In the genomic region with DNA sequence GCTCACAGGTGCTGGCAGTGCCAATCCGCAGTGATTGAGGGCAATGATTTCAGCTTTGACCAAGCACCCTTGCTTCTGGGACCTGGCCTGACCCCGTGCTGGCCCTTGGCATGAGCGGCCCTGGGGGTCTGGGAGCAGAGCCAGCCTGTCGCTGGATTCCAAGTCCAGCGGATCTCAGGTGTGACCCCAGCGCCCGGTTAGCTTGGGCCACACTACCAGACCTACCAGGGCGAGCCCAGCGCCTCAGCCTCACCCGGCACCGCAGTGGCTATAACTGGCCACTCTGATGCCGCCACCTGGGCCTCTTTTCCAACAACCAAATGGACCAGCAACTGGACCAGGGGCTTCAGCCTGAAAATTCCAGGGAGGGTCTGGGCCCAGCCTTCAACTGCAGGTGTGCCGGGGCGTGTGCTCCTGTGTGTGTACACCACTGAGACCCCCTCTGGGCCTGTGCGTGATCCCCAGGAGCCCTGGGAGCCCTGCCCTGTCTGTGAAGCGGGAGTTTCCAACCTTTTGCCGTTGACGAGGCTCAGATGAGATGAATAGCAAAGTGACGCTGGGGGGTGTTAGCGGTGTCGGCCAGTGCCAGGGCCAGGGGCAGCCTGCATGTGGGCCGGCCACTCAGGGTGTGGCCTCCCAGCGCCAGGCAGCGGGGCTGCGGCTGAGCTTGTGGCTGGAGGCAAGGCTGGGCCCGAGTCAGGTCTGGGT, we compare ENCODE assay signal across 7 cellular contexts. TPM values are rescaled to one million over a fixed set of nuclear protein-coding genes. Genes with fewer than 3 reads are reported as not detected.
DNase-seq lines count a peak whose midpoint lies in the region; ATAC-seq, FAIRE-seq and TF ChIP-seq lines count a peak whose summit lies in the region.

No MANE protein-coding gene starts in this region.

- no peak overlapping the region for H3K23ac ChIP-seq in mesendoderm (ENCODE audit: low read length)

- H3K36me3 ChIP-seq in kidney (ENCODE audit: control insufficient read depth in 1 of 2, insufficient read depth in 2 of 2, low read length in 2 of 2) (no peaks in the 10 kb centered on the region), mesendoderm (ENCODE audit: control insufficient read depth, insufficient read depth, low read length) (no peaks in the 10 kb centered on the region)

- no peaks in the 10 kb centered on the region for H3K27me3 Mint-ChIP-seq in activated T-helper 17 cell treated with anti-CD3 and anti-CD28 coated beads, Interleukin-2, amount 50 U/mL, for 72 hours

- H3K4me3 ChIP-seq in kidney (ENCODE audit: low read length in 2 of 2) = peak overlapping the region; percentile 88 to 93
- H3K4me3 ChIP-seq in mesendoderm (ENCODE audit: low read length) = no peak overlapping the region

- no peaks in the 10 kb centered on the region for H3K36me3 Mint-ChIP-seq in activated T-helper 17 cell treated with anti-CD3 and anti-CD28 coated beads, Interleukin-2, amount 50 U/mL, for 72 hours (ENCODE audit: low read depth)

- H3K4ac ChIP-seq in mesendoderm (ENCODE audit: low read depth, low read length) = no peak overlapping the region

- H2BK5ac ChIP-seq in mesendoderm (ENCODE audit: low read length) = no peak overlapping the region

- H3K27ac ChIP-seq in kidney (ENCODE audit: low read depth in 2 of 2, low read length in 2 of 2) (peak overlapping the region; percentile 96 to 98), substantia nigra (ENCODE audit: low read depth, low read length, poor library complexity, severe bottlenecking) (peak overlapping the region; percentile 74), mesendoderm (ENCODE audit: low read depth, low read length) (no peak overlapping the region)

- no peaks in the 10 kb centered on the region for H3K9me3 ChIP-seq in kidney (ENCODE audit: control insufficient read depth in 1 of 2, low read length in 2 of 2)

- intact Hi-C loops in kidney (cut with DNase I) = no loop called here

- WGBS in mesendoderm (ENCODE audit: extremely low coverage, insufficient coverage, low lambda C conversion rate) = no CpG with 5 or more reads among the region's 26 CpGs

- H3K27ac Mint-ChIP-seq in activated T-helper 17 cell treated with anti-CD3 and anti-CD28 coated beads, Interleukin-2, amount 50 U/mL, for 72 hours = peak overlapping the region; percentile 85

- H3K4me1 Mint-ChIP-seq in activated T-helper 17 cell treated with anti-CD3 and anti-CD28 coated beads, Interleukin-2, amount 50 U/mL, for 72 hours = peaks cover 18% of the 10 kb centered on the region

- no peaks in the 10 kb centered on the region for H3K27me3 ChIP-seq in mesendoderm (ENCODE audit: insufficient read depth, low read length, poor library complexity)

- H4K8ac ChIP-seq in mesendoderm (ENCODE audit: low read depth, low read length) = no peak overlapping the region

- H3K18ac ChIP-seq in mesendoderm (ENCODE audit: low read length) = no peak overlapping the region

- H3K4me3 Mint-ChIP-seq in activated T-helper 17 cell treated with anti-CD3 and anti-CD28 coated beads, Interleukin-2, amount 50 U/mL, for 72 hours = peak overlapping the region; percentile 91

- no peak overlapping the region for H2AK5ac ChIP-seq in mesendoderm (ENCODE audit: low read length)

- DNase-seq in HT-29 (ENCODE audit: low spot score) (peak; percentile 35), kidney (peak; percentile 84), substantia nigra (lab: John Stamatoyannopoulos, UW) (no peak), mesendoderm (no peak), GDM1 (lab: John Stamatoyannopoulos, UW) (no peak), amygdala (lab: John Stamatoyannopoulos, UW) (no peak)

- H3K79me2 ChIP-seq in mesendoderm (ENCODE audit: control insufficient read depth, insufficient read depth, low read length) = no peaks in the 10 kb centered on the region

- H3K79me1 ChIP-seq in mesendoderm (ENCODE audit: low read length) = no peaks in the 10 kb centered on the region

- H4K5ac ChIP-seq in mesendoderm (ENCODE audit: low read length) = no peak overlapping the region

- ATAC-seq in activated T-helper 17 cell treated with anti-CD3 and anti-CD28 coated beads, Interleukin-2, amount 50 U/mL, for 72 hours (replicated peaks) = peak; percentile 23

- H3K9ac ChIP-seq in kidney (ENCODE audit: low read length in 2 of 2) (peak overlapping the region; percentile 85 to 88), mesendoderm (ENCODE audit: low read length) (no peak overlapping the region)

- H2BK120ac ChIP-seq in mesendoderm (ENCODE audit: low read depth, low read length) = no peak overlapping the region

- H2BK15ac ChIP-seq in mesendoderm (replicated peaks; ENCODE audit: low read depth) = no peak overlapping the region

- H3K9me3 Mint-ChIP-seq in activated T-helper 17 cell treated with anti-CD3 and anti-CD28 coated beads, Interleukin-2, amount 50 U/mL, for 72 hours = no peaks in the 10 kb centered on the region

- H3K4me1 ChIP-seq in kidney (ENCODE audit: control insufficient read depth in 1 of 2, insufficient read depth in 1 of 2, low read depth in 1 of 2, low read length in 2 of 2) (peaks cover 24 to 59% of the 10 kb centered on the region in 2 donors), mesendoderm (ENCODE audit: control insufficient read depth, low read depth, low read length) (no peaks in the 10 kb centered on the region)

- no peak overlapping the region for H3K56ac ChIP-seq in mesendoderm (ENCODE audit: low read length)

- no peak for TF ChIP-seq CTCF in kidney (IDR thresholded peaks at IDR 0.05; ENCODE audit: borderline replicate concordance, extremely low read depth, insufficient read depth)

- no peak overlapping the region for H3K4me2 ChIP-seq in mesendoderm (ENCODE audit: low read length)

- no peak for FAIRE-seq in kidney (lab: Jason Lieb, UNC)

RNA-seq across cellular contexts. Expression of gene SH3TC1, which starts 0.7 kb away (rescaled TPM):
- total RNA-seq in HT-29 (2014; rRNA removed; shearing (Covaris generic)) = 22.6 and 32.0 TPM in 2 replicates
- 10 to 100 TPM; 23.1 to 37.4 TPM for total RNA-seq in activated T-helper 17 cell treated with anti-CD3 and anti-CD28 coated beads, Interleukin-2, amount 50 U/mL, for 72 hours
- 127 TPM for total RNA-seq in kidney
- 43.1 TPM for polyA plus RNA-seq in kidney (ENCODE audit: insufficient read depth, low read depth, low replicate concordance)
- polyA plus RNA-seq in mesendoderm (2013, experiment 1 of 2) = 0.17 TPM
- polyA plus RNA-seq in mesendoderm (2013, experiment 2 of 2) = 0.13 TPM

RNA-seq across cellular contexts. Expression of gene ABLIM2, which starts 41.1 kb away (rescaled TPM):
- total RNA-seq in HT-29 (2014; rRNA removed; shearing (Covaris generic)) = 0.13 TPM in 1 of 2 replicates, not detected in the other
- total RNA-seq in activated T-helper 17 cell treated with anti-CD3 and anti-CD28 coated beads, Interleukin-2, amount 50 U/mL, for 72 hours = under 1 TPM; 0.53 to 0.82 TPM
- total RNA-seq in kidney = 23.3 TPM
- 9.5 TPM for polyA plus RNA-seq in kidney (ENCODE audit: insufficient read depth, low read depth, low replicate concordance)
- 0.45 TPM for polyA plus RNA-seq in mesendoderm (2013, experiment 1 of 2)
- polyA plus RNA-seq in mesendoderm (2013, experiment 2 of 2) = 0.55 TPM

Comparison
In these comparisons a context has a peak if more than half of its experiments do, and no peak if none do; other contexts are left out.
1. DNase-seq: peak in HT-29 (single experiment) and kidney (single experiment); none in substantia nigra (0 of 49), mesendoderm (single experiment), GDM1 (single experiment) and amygdala (0 of 56).
2. RNA of gene ABLIM2, which starts 41.1 kb away (total RNA-seq): 23.3 TPM in kidney (single experiment); 0.53 to 0.82 TPM in activated T-helper 17 cell treated with anti-CD3 and anti-CD28 coated beads, Interleukin-2, amount 50 U/mL, for 72 hours and 0.13 TPM in HT-29; every median in the first group is over 10 times any median in the second.